ENCODE assay signal across 8 cellular contexts in the genomic region with DNA sequence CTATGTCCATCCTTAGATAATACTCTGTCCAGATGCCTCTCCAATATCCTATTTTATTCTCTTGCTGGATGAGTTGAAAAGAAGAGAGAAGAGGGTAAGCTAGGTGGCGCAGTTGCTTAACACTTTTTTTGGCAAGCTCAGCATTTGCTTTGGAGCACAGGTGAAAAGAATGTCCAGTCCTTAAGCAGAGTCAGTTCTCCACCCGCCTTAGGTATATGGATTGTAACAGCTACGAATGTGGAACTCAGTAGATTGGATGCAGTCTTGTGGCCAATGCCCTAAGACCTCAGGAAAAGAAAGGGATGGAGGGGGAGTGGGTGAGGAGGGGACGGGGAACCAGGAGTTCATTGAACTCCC.
DNase-seq lines count a peak whose midpoint lies in the region; ATAC-seq, FAIRE-seq and TF ChIP-seq lines count a peak whose summit lies in the region.

No MANE protein-coding gene starts in this region.

- no peak overlapping the region for H3K27ac ChIP-seq in CD4-positive, CD25-positive, alpha-beta regulatory T cell (ENCODE audit: insufficient read depth, low read length, poor library complexity, severe bottlenecking)

- peak overlapping the region in 1 of 3 donors; percentile 27 for H3K27ac Mint-ChIP-seq in CD4-positive, CD25-positive, alpha-beta regulatory T cell
- H3K27ac Mint-ChIP-seq in activated T-cell treated with anti-CD3 and anti-CD28 coated beads, Interleukin-2, amount 50 U/mL, for 24 hours, result no peak overlapping the region
- H3K27ac Mint-ChIP-seq in natural killer cell, result no peak overlapping the region

- peak in 2 of 3 donors; percentile 9 to 71 for DNase-seq in CD4-positive, CD25-positive, alpha-beta regulatory T cell
- DNase-seq in GM19240 (ENCODE audit: insufficient read length, low spot score) (peak; percentile 8), NCI-H526 (lab: John Stamatoyannopoulos, UW) (peak; percentile 96 to 97), fibroblast of the conjunctiva (ENCODE audit: low read depth) (peak; percentile 23), natural killer cell (no peak), urothelium cell line (ENCODE audit: low spot score) (peak; percentile 75)
- DNase-seq in activated T-cell treated with anti-CD3 and anti-CD28 coated beads, Interleukin-2, amount 50 U/mL, for 24 hours, result peak; percentile 41

- no peaks in the 10 kb centered on the region for H3K9me3 ChIP-seq in CD4-positive, CD25-positive, alpha-beta regulatory T cell (ENCODE audit: control insufficient read depth in 2 of 2, low read length in 2 of 2)

- peaks cover 77% of the 10 kb centered on the region for H3K27me3 Mint-ChIP-seq in CD4-positive, CD25-positive, alpha-beta regulatory T cell
- H3K27me3 Mint-ChIP-seq in activated T-cell treated with anti-CD3 and anti-CD28 coated beads, Interleukin-2, amount 50 U/mL, for 24 hours, result peaks cover 72% of the 10 kb centered on the region
- H3K27me3 Mint-ChIP-seq in natural killer cell (ENCODE audit: low read depth in 2 of 2), result peaks cover 40 to 67% of the 10 kb centered on the region in 2 donors

- peaks cover 0 to 1% (median 0%) of the 10 kb centered on the region in 7 donors for H3K9me3 Mint-ChIP-seq in CD4-positive, CD25-positive, alpha-beta regulatory T cell
- no peaks in the 10 kb centered on the region for H3K9me3 Mint-ChIP-seq in activated T-cell treated with anti-CD3 and anti-CD28 coated beads, Interleukin-2, amount 50 U/mL, for 24 hours
- no peaks in the 10 kb centered on the region for H3K9me3 Mint-ChIP-seq in natural killer cell

- peaks cover 24% of the 10 kb centered on the region for H3K27me3 ChIP-seq in CD4-positive, CD25-positive, alpha-beta regulatory T cell (ENCODE audit: control insufficient read depth, insufficient read depth, low read length)

- peak in 1 of 2 donors; percentile 33 for ATAC-seq in CD4-positive, CD25-positive, alpha-beta regulatory T cell (ENCODE audit: low read depth in 2 of 2)
- ATAC-seq in HG03565 (IDR thresholded peaks at IDR 0.05; ENCODE audit: unreplicated experiment) (peak; percentile 70), natural killer cell (no peak)

- peaks cover 7% of the 10 kb centered on the region for H3K4me1 ChIP-seq in CD4-positive, CD25-positive, alpha-beta regulatory T cell (ENCODE audit: control insufficient read depth, insufficient read depth, low read length, poor library complexity, severe bottlenecking)

- no peak overlapping the region for H3K4me3 ChIP-seq in CD4-positive, CD25-positive, alpha-beta regulatory T cell (ENCODE audit: low read depth, low read length)

- peaks cover 0 to 13% (median 2%) of the 10 kb centered on the region in 4 donors for H3K4me1 Mint-ChIP-seq in CD4-positive, CD25-positive, alpha-beta regulatory T cell
- peaks cover 14% of the 10 kb centered on the region for H3K4me1 Mint-ChIP-seq in activated T-cell treated with anti-CD3 and anti-CD28 coated beads, Interleukin-2, amount 50 U/mL, for 24 hours (ENCODE audit: low read depth)
- peaks cover 0 to 6% of the 10 kb centered on the region in 2 donors for H3K4me1 Mint-ChIP-seq in natural killer cell

- H3K36me3 Mint-ChIP-seq in CD4-positive, CD25-positive, alpha-beta regulatory T cell, result no peaks in the 10 kb centered on the region
- no peaks in the 10 kb centered on the region for H3K36me3 Mint-ChIP-seq in activated T-cell treated with anti-CD3 and anti-CD28 coated beads, Interleukin-2, amount 50 U/mL, for 24 hours (ENCODE audit: low read depth)
- H3K36me3 Mint-ChIP-seq in natural killer cell, result no peaks in the 10 kb centered on the region

- no peaks in the 10 kb centered on the region for H3K36me3 ChIP-seq in CD4-positive, CD25-positive, alpha-beta regulatory T cell (ENCODE audit: control insufficient read depth, insufficient read depth, low read length)

- H3K4me3 Mint-ChIP-seq in CD4-positive, CD25-positive, alpha-beta regulatory T cell, result peak overlapping the region; percentile 50 to 82 (median 70)
- H3K4me3 Mint-ChIP-seq in activated T-cell treated with anti-CD3 and anti-CD28 coated beads, Interleukin-2, amount 50 U/mL, for 24 hours, result peak overlapping the region; percentile 67
- H3K4me3 Mint-ChIP-seq in natural killer cell, result peak overlapping the region; percentile 51

- no peak for FAIRE-seq in urothelium cell line (lab: Jason Lieb, UNC)

- no peak for TF ChIP-seq CTCF in natural killer cell (IDR thresholded peaks at IDR 0.05)

- intact Hi-C loops in natural killer cell (cut with micrococcal nuclease), result no loop called here
